Comparison of ENCODE assay signal across 8 cellular contexts in genomic region chr6:7087491-7087979, GRCh38. TPM values are rescaled to one million over a fixed set of nuclear protein-coding genes. Genes with fewer than 3 reads are reported as not detected.
A peak's percentile ranks its signal among the peaks of the same experiment; 100 is the strongest.
DNase-seq lines count a peak whose midpoint lies in the region; ATAC-seq and TF ChIP-seq lines count a peak whose summit lies in the region.

No MANE protein-coding gene starts in this region.

- no peaks in the 10 kb centered on the region for H3K79me2 ChIP-seq in DOHH2 (ENCODE audit: control insufficient read depth, low read length)
- no peaks in the 10 kb centered on the region for H3K79me2 ChIP-seq in GM23338 (replicated peaks; ENCODE audit: insufficient read depth)

- no peak for ATAC-seq in GM23338

- no peaks in the 10 kb centered on the region for H3F3A ChIP-seq in DOHH2 (ENCODE audit: control insufficient read depth, insufficient read depth)
- H3F3A ChIP-seq in GM23338 (replicated peaks; ENCODE audit: low read depth), result no peaks in the 10 kb centered on the region

- no peak for TF ChIP-seq CTCF in DOHH2 (IDR thresholded peaks at IDR 0.05; ENCODE audit: low read depth, low read length, poor library complexity, severe bottlenecking)
- no peak for TF ChIP-seq CTCF in GM23338 (conservative IDR thresholded peaks at IDR 0.05; ENCODE audit: low read depth in 2 of 2)

- no peaks in the 10 kb centered on the region for H3K9me2 ChIP-seq in DOHH2 (replicated peaks; ENCODE audit: control insufficient read depth, low read length)
- no peaks in the 10 kb centered on the region for H3K9me2 ChIP-seq in GM23338 (ENCODE audit: insufficient read depth)

- H3K4me2 ChIP-seq in DOHH2 (ENCODE audit: low read length), result peak overlapping the region; percentile 54; the same call in 1 of the 2 replicates
- peak overlapping the region; percentile 25 for H3K4me2 ChIP-seq in GM23338

- H3K27me3 ChIP-seq in DOHH2 (ENCODE audit: control insufficient read depth, low read length) (peaks cover 8% of the 10 kb centered on the region; the same call in 1 of the 2 replicates), GM23338 (ENCODE audit: insufficient read depth) (no peaks in the 10 kb centered on the region)

- peak overlapping the region; percentile 56; the same call in 2 of the 3 replicates for H3K4me3 Mint-ChIP-seq in GM23338
- peak overlapping the region; percentile 80 for H3K4me3 Mint-ChIP-seq in T-helper 2 cell treated with Interferon-gamma antibody and Interleukin-4, amounts not matched to agents 5 μg/mL and 100 μg/mL, for 36 hours
- peak overlapping the region; percentile 82 to 91 (median 86) for H3K4me3 Mint-ChIP-seq in immature natural killer cell

- no peak for DNase-seq in GM23338 (ENCODE audit: low spot score)
- DNase-seq in T-helper 2 cell treated with Interferon-gamma antibody and Interleukin-4, amounts not matched to agents 5 μg/mL and 100 μg/mL, for 36 hours (ENCODE audit: low spot score), result peak; percentile 37
- no peak for DNase-seq in immature natural killer cell
- DNase-seq in NCI-H446 treated with DMSO at 0.1 percent for 48 hours (lab: John Stamatoyannopoulos, UW), result no peak
- DNase-seq in NCI-H2171 treated with DMSO at 0.1 percent for 48 hours (lab: John Stamatoyannopoulos, UW), result no peak
- DNase-seq in dermis blood vessel endothelial cell, result no peak
- DNase-seq in NCI-H2227 (lab: John Stamatoyannopoulos, UW; ENCODE audit: unreplicated experiment), result no peak

- no peak overlapping the region for H2AFZ ChIP-seq in GM23338

- H3K36me3 Mint-ChIP-seq in GM23338 (ENCODE audit: low read depth), result no peaks in the 10 kb centered on the region
- no peaks in the 10 kb centered on the region for H3K36me3 Mint-ChIP-seq in T-helper 2 cell treated with Interferon-gamma antibody and Interleukin-4, amounts not matched to agents 5 μg/mL and 100 μg/mL, for 36 hours (ENCODE audit: low read depth)
- peaks cover 0 to 2% (median 0%) of the 10 kb centered on the region in 3 donors for H3K36me3 Mint-ChIP-seq in immature natural killer cell

- no peaks in the 10 kb centered on the region for H4K20me1 ChIP-seq in DOHH2 (ENCODE audit: control insufficient read depth, insufficient read depth, low read depth, low read length)
- H4K20me1 ChIP-seq in GM23338 (replicated peaks; ENCODE audit: insufficient read depth), result no peaks in the 10 kb centered on the region

- H3K27ac Mint-ChIP-seq in GM23338, result no peak overlapping the region
- peak overlapping the region; percentile 49 for H3K27ac Mint-ChIP-seq in T-helper 2 cell treated with Interferon-gamma antibody and Interleukin-4, amounts not matched to agents 5 μg/mL and 100 μg/mL, for 36 hours
- H3K27ac Mint-ChIP-seq in immature natural killer cell, result peak overlapping the region; percentile 39 to 91 (median 68)

- H3K36me3 ChIP-seq in DOHH2 (ENCODE audit: control insufficient read depth, low read length), result no peaks in the 10 kb centered on the region
- H3K36me3 ChIP-seq in GM23338 (ENCODE audit: insufficient read depth), result no peaks in the 10 kb centered on the region

- H3K27ac ChIP-seq in DOHH2 (ENCODE audit: low read depth, low read length), result no peak overlapping the region
- no peak overlapping the region for H3K27ac ChIP-seq in GM23338 (ENCODE audit: low read depth)

- H3K9me3 ChIP-seq in DOHH2 (ENCODE audit: control insufficient read depth, insufficient read depth, low read length), result no peaks in the 10 kb centered on the region

- H3K4me1 ChIP-seq in DOHH2 (ENCODE audit: control insufficient read depth, low read length), result peaks cover 16% of the 10 kb centered on the region
- peaks cover 22% of the 10 kb centered on the region for H3K4me1 ChIP-seq in GM23338 (ENCODE audit: insufficient read depth)

- H3K4me1 Mint-ChIP-seq in GM23338 (peaks cover 28% of the 10 kb centered on the region), immature natural killer cell (peaks cover 25 to 27% of the 10 kb centered on the region in 2 donors)
- H3K4me1 Mint-ChIP-seq in T-helper 2 cell treated with Interferon-gamma antibody and Interleukin-4, amounts not matched to agents 5 μg/mL and 100 μg/mL, for 36 hours (ENCODE audit: low read depth), result peaks cover 22% of the 10 kb centered on the region

- no peaks in the 10 kb centered on the region; the same call in 2 of the 3 replicates for H3K9me3 Mint-ChIP-seq in GM23338
- no peaks in the 10 kb centered on the region for H3K9me3 Mint-ChIP-seq in T-helper 2 cell treated with Interferon-gamma antibody and Interleukin-4, amounts not matched to agents 5 μg/mL and 100 μg/mL, for 36 hours
- peaks cover 0 to 1% (median 0%) of the 10 kb centered on the region in 6 donors for H3K9me3 Mint-ChIP-seq in immature natural killer cell

- H3K27me3 Mint-ChIP-seq in GM23338 (ENCODE audit: insufficient read depth, low read depth, poor library complexity), result peaks cover 14% of the 10 kb centered on the region
- H3K27me3 Mint-ChIP-seq in T-helper 2 cell treated with Interferon-gamma antibody and Interleukin-4, amounts not matched to agents 5 μg/mL and 100 μg/mL, for 36 hours (ENCODE audit: low read depth), result peaks cover 34% of the 10 kb centered on the region
- H3K27me3 Mint-ChIP-seq in immature natural killer cell (ENCODE audit: low read depth in 3 of 3), result peaks cover 0 to 2% (median 0%) of the 10 kb centered on the region in 3 donors

- H3K4me3 ChIP-seq in DOHH2 (ENCODE audit: low read length) (no peak overlapping the region), GM23338 (peak overlapping the region; percentile 1; the same call in 1 of the 2 replicates)

TF ChIP-seq in GM23338, 12 proteins besides CTCF, POLR2A, EP300 and RAD21 (continues in another document):
- no peak for TF ChIP-seq NANOG (IDR thresholded peaks at IDR 0.05; ENCODE audit: borderline replicate concordance)
- TF ChIP-seq EZH2 (IDR thresholded peaks at IDR 0.05; ENCODE audit: low read depth, unreplicated experiment), result no peak
- TF ChIP-seq CREB1 (CRISPR knock-in tag; IDR thresholded peaks at IDR 0.05; ENCODE audit: low read depth), result no peak
- no peak for TF ChIP-seq ETS1 (IDR thresholded peaks at IDR 0.05)
- TF ChIP-seq JUNB (IDR thresholded peaks at IDR 0.05; ENCODE audit: unreplicated experiment), result no peak
- TF ChIP-seq ZNF114 (CRISPR knock-in tag; IDR thresholded peaks at IDR 0.05), result no peak
- no peak for TF ChIP-seq REST (IDR thresholded peaks at IDR 0.05; ENCODE audit: unreplicated experiment)
- no peak for TF ChIP-seq STAT1 (IDR thresholded peaks at IDR 0.05; ENCODE audit: unreplicated experiment)
- no peak for TF ChIP-seq ZNF331 (CRISPR knock-in tag; IDR thresholded peaks at IDR 0.05; ENCODE audit: low read depth)

RNA-seq across cellular contexts. Expression of gene RREB1, which starts 20.2 kb away (rescaled TPM):
- 25.5 and 29.1 TPM in 2 replicates for total RNA-seq in GM23338 (2014; rRNA removed; shearing (Covaris generic))
- polyA plus RNA-seq in GM23338 (2016; fragmentation: Nextera tagmentation; extraction: Ambion mirVana), result 7.9 and 8.5 TPM in 2 replicates
- 1 to 10 TPM in 2 of 3 donors, under 1 TPM in 1; 0.17 to 4.5 (median 3.3) TPM for polyA plus RNA-seq in immature natural killer cell
- 20.6 and 28.9 TPM in 2 replicates for total RNA-seq in dermis blood vessel endothelial cell
